Comparison of ENCODE assay signal across 16 cellular contexts in genomic region chr3:59660852-59661624, GRCh38.
DNase-seq lines count a peak whose midpoint lies in the region; FAIRE-seq and TF ChIP-seq lines count a peak whose summit lies in the region.
"Had no signal": no experiment of that assay in that cellular context is flagged by ENCODE, and none has a peak within 500 bp of the region (broad histone marks: within the 10 kb centered on the region; RNA-seq: fewer than 3 reads in every experiment).

No MANE protein-coding gene starts in this region.

- WGBS in stomach, 5 donors: 31 to 45% (median 37%) methylated on average over 9 of the region's 9 CpGs

- H3K36me3 ChIP-seq in stomach: no peaks in the 10 kb centered on the region
- H3K36me3 ChIP-seq: breast epithelium had no signal

- H3K27ac ChIP-seq in stomach: peak overlapping the region in 2 of 5 donors; percentile 10 to 42
- H3K27ac ChIP-seq: breast epithelium, C4-2B, VCaP had no signal

- no peaks in the 10 kb centered on the region for H3K27me3 Mint-ChIP-seq in mesothelial cell of epicardium (ENCODE audit: low read depth)

- intact Hi-C loops in stomach (cut with DNase I; ENCODE audit: low total_unique reads): no loop called here

- no peak overlapping the region for H3K4me3 ChIP-seq in stomach
- H3K4me3 ChIP-seq: breast epithelium had no signal

- no peaks in the 10 kb centered on the region for H3K9me3 Mint-ChIP-seq in mesothelial cell of epicardium

- no peak overlapping the region for H3K4me3 Mint-ChIP-seq in mesothelial cell of epicardium

- H3K27me3 ChIP-seq in stomach: no peaks in the 10 kb centered on the region
- H3K27me3 ChIP-seq: breast epithelium had no signal

- H3K4me1 ChIP-seq in stomach: peaks cover 25 to 50% (median 34%) of the 10 kb centered on the region in 4 donors
- H3K4me1 ChIP-seq: breast epithelium had no signal

- FAIRE-seq in colon (lab: Jason Lieb, UNC): peak; percentile 73
- FAIRE-seq: GM12892 had no signal

- H3K9me3 ChIP-seq in stomach: no peaks in the 10 kb centered on the region
- H3K9me3 ChIP-seq: breast epithelium had no signal

- no peak for TF ChIP-seq CTCF in stomach (IDR thresholded peaks at IDR 0.05)
- no peak for TF ChIP-seq CTCF in mesothelial cell of epicardium (IDR thresholded peaks at IDR 0.05; ENCODE audit: unreplicated experiment)

- TF ChIP-seq POLR2A in stomach (IDR thresholded peaks at IDR 0.05): no peak

- peaks cover 14% of the 10 kb centered on the region for H3K4me1 Mint-ChIP-seq in mesothelial cell of epicardium

- H3K36me3 Mint-ChIP-seq in mesothelial cell of epicardium: no peaks in the 10 kb centered on the region

- TF ChIP-seq EP300 in stomach (IDR thresholded peaks at IDR 0.05): no peak

- DNase-seq in NCI-H1417 (lab: John Stamatoyannopoulos, UW): peak; percentile 24 to 85 (median 85)
- DNase-seq in NCI-H1417 treated with DMSO at 0.1 percent for 48 hours (lab: John Stamatoyannopoulos, UW): no peak
- peak; percentile 3 for DNase-seq in NCI-H2107 (lab: John Stamatoyannopoulos, UW)
- peak; percentile 32 for DNase-seq in stomach
- DNase-seq in mesothelial cell of epicardium (ENCODE audit: low spot score in 2 of 2, unreplicated experiment in 2 of 2): no peak
- DNase-seq in NOMO-1 (lab: John Stamatoyannopoulos, UW; ENCODE audit: unreplicated experiment in 2 of 2): no peak
- DNase-seq in activated CD4-positive, alpha-beta T cell treated with anti-CD3 and anti-CD28 coated beads, Interleukin-2, amount 50 U/mL, for 4 hours: no peak
- DNase-seq: 8988T; activated naive CD4-positive, alpha-beta T cell treated with Interleukin-2 at 50 U/mL for 16 hours; NCI-H524 treated with DMSO at 0.1 percent for 48 hours; SW 1271 had no signal

- no peak overlapping the region for H3K27ac Mint-ChIP-seq in mesothelial cell of epicardium

Comparison
In these comparisons a context has a peak if more than half of its experiments do, and no peak if none do; other contexts are left out.
1. DNase-seq: peak in NCI-H1417 (3 of 3), NCI-H2107 (single experiment) and stomach (single experiment); none in NCI-H1417 treated with DMSO at 0.1 percent for 48 hours (single experiment), mesothelial cell of epicardium (0 of 2), NOMO-1 (0 of 2) and activated CD4-positive, alpha-beta T cell treated with anti-CD3 and anti-CD28 coated beads, Interleukin-2, amount 50 U/mL, for 4 hours (0 of 2).